Comparison of ENCODE assay signal across 8 cellular contexts in the genomic region with DNA sequence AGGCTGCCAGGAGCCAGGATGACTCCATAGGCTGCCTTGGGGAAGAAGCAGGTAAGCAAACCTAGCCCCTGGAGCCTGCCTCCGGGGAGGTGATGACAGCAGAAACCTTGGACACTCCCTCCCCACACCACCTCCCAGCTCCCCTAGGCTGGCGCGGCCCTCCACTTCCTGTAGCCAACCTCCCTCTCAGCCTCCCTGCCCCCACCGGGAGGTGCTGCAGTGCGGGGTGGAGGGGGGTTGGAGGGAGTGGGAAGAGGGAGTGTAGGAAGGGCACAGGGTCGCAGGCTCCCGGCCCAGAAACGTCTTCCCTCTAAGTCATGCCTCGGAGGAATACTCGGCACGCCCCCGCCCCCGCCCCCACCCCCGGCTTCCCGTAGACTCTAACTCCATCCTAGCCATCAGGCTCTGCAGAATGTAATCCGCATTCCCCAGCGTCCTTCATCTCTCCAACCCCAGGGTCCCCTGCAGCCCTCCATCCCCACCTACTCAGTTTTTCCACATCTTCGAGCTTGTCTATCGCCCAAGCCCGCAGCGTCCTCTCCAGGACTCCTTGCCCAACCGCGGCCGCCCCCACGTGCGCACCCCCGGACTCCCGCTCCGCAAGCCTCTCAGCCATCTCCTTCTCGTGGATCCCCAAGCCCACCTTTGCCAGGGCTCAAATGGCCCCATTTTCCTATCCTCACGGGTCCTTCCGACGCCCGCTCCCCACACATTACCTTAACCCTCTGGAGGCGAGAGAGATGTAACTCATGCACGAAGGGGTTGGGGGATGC. TPM values are rescaled to one million over a fixed set of nuclear protein-coding genes. Genes with fewer than 3 reads are reported as not detected.
DNase-seq lines count a peak whose midpoint lies in the region; ATAC-seq and TF ChIP-seq lines count a peak whose summit lies in the region.

No MANE protein-coding gene starts in this region.

- peaks cover 16% of the 10 kb centered on the region for H4K20me1 ChIP-seq in BLaER1
- peaks cover 20% of the 10 kb centered on the region for H4K20me1 ChIP-seq in GM23338 (replicated peaks; ENCODE audit: insufficient read depth)

- H3F3A ChIP-seq in GM23338 (replicated peaks; ENCODE audit: low read depth), result peaks cover 11% of the 10 kb centered on the region; the same call in 1 of the 2 replicates

- H2AFZ ChIP-seq in GM23338, result no peak overlapping the region; the same call in 1 of the 2 replicates

- H3K4me1 ChIP-seq in BLaER1, result peaks cover 43% of the 10 kb centered on the region
- peaks cover 17% of the 10 kb centered on the region for H3K4me1 ChIP-seq in GM23338 (ENCODE audit: insufficient read depth)
- peaks cover 0 to 9% of the 10 kb centered on the region in 2 donors for H3K4me1 ChIP-seq in lung (ENCODE audit: control insufficient read depth in 2 of 2, insufficient read depth in 2 of 2, low read length in 2 of 2)

- H3K9me2 ChIP-seq in GM23338 (ENCODE audit: insufficient read depth), result no peaks in the 10 kb centered on the region

- peak overlapping the region; percentile 83 for H3K4me3 ChIP-seq in BLaER1
- H3K4me3 ChIP-seq in GM23338, result peak overlapping the region; percentile 93
- peak overlapping the region; percentile 79 for H3K4me3 ChIP-seq in lung

- DNase-seq in GM23338 (ENCODE audit: low spot score) (peak; percentile 93), NCI-H460 (ENCODE audit: extremely low read depth, low read depth) (peak; percentile 16), lung (ENCODE audit: low spot score) (peak; percentile 63), NCI-H446 treated with DMSO at 0.1 percent for 48 hours (lab: John Stamatoyannopoulos, UW) (no peak)
- peak; percentile 66 to 69 for DNase-seq in activated CD4-positive, alpha-beta T cell treated with anti-CD3 and anti-CD28 coated beads, Interleukin-2, amount 50 U/mL, for 48 hours
- DNase-seq in effector CD8-positive, alpha-beta T cell (lab: John Stamatoyannopoulos, UW), result peak; percentile 20
- DNase-seq in stimulated activated CD4-positive, alpha-beta T cell treated with anti-CD3 and anti-CD28 coated beads, TNF-alpha, amount 100 ng/mL, for 4 hours (ENCODE audit: low read depth in 3 of 3), result peak in 2 of 3 experiments; percentile 16 to 21

- WGBS in lung, 2 donors, result 1% methylated on average over 36 of the region's 36 CpGs

- H3K27me3 Mint-ChIP-seq in GM23338 (ENCODE audit: insufficient read depth, low read depth, poor library complexity), result peaks cover 25% of the 10 kb centered on the region

- peak overlapping the region; percentile 95 for H3K4me2 ChIP-seq in BLaER1
- peak overlapping the region; percentile 98 for H3K4me2 ChIP-seq in GM23338

- H3K36me3 Mint-ChIP-seq in GM23338 (ENCODE audit: low read depth), result peaks cover 31% of the 10 kb centered on the region

- peak overlapping the region; percentile 96 for H3K9ac ChIP-seq in BLaER1

- peak overlapping the region; percentile 97 for H3K4me3 Mint-ChIP-seq in GM23338

- no peaks in the 10 kb centered on the region for H3K27me3 ChIP-seq in BLaER1
- H3K27me3 ChIP-seq in GM23338 (ENCODE audit: insufficient read depth), result no peaks in the 10 kb centered on the region
- no peaks in the 10 kb centered on the region for H3K27me3 ChIP-seq in lung (ENCODE audit: control insufficient read depth, insufficient read depth)

- peaks cover 1% of the 10 kb centered on the region; the same call in 2 of the 3 replicates for H3K9me3 Mint-ChIP-seq in GM23338

- H3K36me3 ChIP-seq in BLaER1, result peaks cover 26% of the 10 kb centered on the region
- peaks cover 9% of the 10 kb centered on the region for H3K36me3 ChIP-seq in GM23338 (ENCODE audit: insufficient read depth)
- H3K36me3 ChIP-seq in lung (ENCODE audit: control insufficient read depth in 2 of 2, insufficient read depth in 2 of 2, low read length in 2 of 2), result peaks cover 0 to 2% of the 10 kb centered on the region in 2 donors

- peaks cover 23% of the 10 kb centered on the region for H3K79me2 ChIP-seq in GM23338 (replicated peaks; ENCODE audit: insufficient read depth)

- H3K27ac ChIP-seq in BLaER1 (peak overlapping the region; percentile 63), GM23338 (ENCODE audit: low read depth) (peak overlapping the region; percentile 80; the same call in 1 of the 2 replicates), lung (ENCODE audit: low read depth in 1 of 2, low read length in 1 of 2) (peak overlapping the region; percentile 32 to 66)

- ATAC-seq in GM23338, result peak; percentile 75
- ATAC-seq in lung (ENCODE audit: insufficient read depth, low FRiP score), result peak; percentile 30

- H3K27ac Mint-ChIP-seq in GM23338, result peak overlapping the region; percentile 89

- TF ChIP-seq CTCF in GM23338 (conservative IDR thresholded peaks at IDR 0.05; ENCODE audit: low read depth in 2 of 2) (no peak), lung (IDR thresholded peaks at IDR 0.05; ENCODE audit: control extremely low read depth, extremely low read depth) (no peak)

- peaks cover 17% of the 10 kb centered on the region for H3K4me1 Mint-ChIP-seq in GM23338

- H3K9me3 ChIP-seq in BLaER1 (no peaks in the 10 kb centered on the region), lung (ENCODE audit: control insufficient read depth in 2 of 2, insufficient read depth in 1 of 2, low read length in 1 of 2) (no peaks in the 10 kb centered on the region)

TF ChIP-seq in GM23338, 12 proteins besides CTCF, POLR2A, EP300 and RAD21:
- TF ChIP-seq ZNF331 (CRISPR knock-in tag; IDR thresholded peaks at IDR 0.05; ENCODE audit: low read depth), result no peak
- TF ChIP-seq NANOG (IDR thresholded peaks at IDR 0.05; ENCODE audit: borderline replicate concordance), result no peak
- peak; percentile 29; the same call in 1 of the 2 replicates for TF ChIP-seq POLR2AphosphoS5 (IDR thresholded peaks at IDR 0.05; ENCODE audit: low read depth)
- no peak for TF ChIP-seq STAT1 (IDR thresholded peaks at IDR 0.05; ENCODE audit: unreplicated experiment)
- TF ChIP-seq JUNB (IDR thresholded peaks at IDR 0.05; ENCODE audit: unreplicated experiment), result no peak
- no peak for TF ChIP-seq EZH2 (IDR thresholded peaks at IDR 0.05; ENCODE audit: low read depth, unreplicated experiment)
TF ChIP-seq in GM23338: peak in this region for 1.

RNA-seq across cellular contexts. Expression of a gene that starts 0.5 kb away (rescaled TPM):
- total RNA-seq in GM23338 (2014; rRNA removed; shearing (Covaris generic)), result 16.9 and 36.8 TPM in 2 replicates
- 49.1 and 50.1 TPM in 2 replicates for polyA plus RNA-seq in GM23338 (2016; fragmentation: Nextera tagmentation; extraction: Ambion mirVana)
- 12.6 and 14.1 TPM in 2 replicates for total RNA-seq in NCI-H460 (2014; rRNA removed; shearing (Covaris generic))
- polyA plus RNA-seq in NCI-H460 (2014; cell fraction: nucleus; rRNA removed), result 88.7 and 99.9 TPM in 2 replicates
- 10 to 100 TPM; 12.7 to 30.3 TPM for total RNA-seq in lung
- 10 to 100 TPM; 14.3 to 26.1 TPM for polyA plus RNA-seq in lung

RNA-seq across cellular contexts. Expression of a gene that starts 23.3 kb away (rescaled TPM):
- total RNA-seq in GM23338 (2014; rRNA removed; shearing (Covaris generic)), result 1.0 and 1.2 TPM in 2 replicates
- polyA plus RNA-seq in GM23338 (2016; fragmentation: Nextera tagmentation; extraction: Ambion mirVana), result 0.16 and 0.40 TPM in 2 replicates
- total RNA-seq in NCI-H460 (2014; rRNA removed; shearing (Covaris generic)), result not detected in 2 replicates
- polyA plus RNA-seq in NCI-H460 (2014; cell fraction: nucleus; rRNA removed), result not detected in 2 replicates
- not detected for total RNA-seq in lung
- under 1 TPM in 1 of 2 donors, not detected in 1; 0.02 TPM for polyA plus RNA-seq in lung

RNA-seq across cellular contexts. Expression of a gene that starts 23.5 kb away (rescaled TPM):
- 417 and 566 TPM in 2 replicates for total RNA-seq in GM23338 (2014; rRNA removed; shearing (Covaris generic))
- polyA plus RNA-seq in GM23338 (2016; fragmentation: Nextera tagmentation; extraction: Ambion mirVana), result 718 and 746 TPM in 2 replicates
- 312 and 376 TPM in 2 replicates for total RNA-seq in NCI-H460 (2014; rRNA removed; shearing (Covaris generic))
- 111 and 144 TPM in 2 replicates for polyA plus RNA-seq in NCI-H460 (2014; cell fraction: nucleus; rRNA removed)
- total RNA-seq in lung, result 100 to 1,000 TPM; 103 to 136 TPM
- polyA plus RNA-seq in lung, result 100 to 1,000 TPM; 329 to 509 TPM

RNA-seq across cellular contexts. Expression of a gene that starts 28.9 kb away (rescaled TPM):
- total RNA-seq in GM23338 (2014; rRNA removed; shearing (Covaris generic)), result 14.1 and 16.1 TPM in 2 replicates
- polyA plus RNA-seq in GM23338 (2016; fragmentation: Nextera tagmentation; extraction: Ambion mirVana) (2.4 and 2.5 TPM in 2 replicates), lung (10 to 100 TPM in 1 of 2 donors, 1 to 10 TPM in 1; 7.6 to 22.9 TPM)
- total RNA-seq in NCI-H460 (2014; rRNA removed; shearing (Covaris generic)), result 5.1 and 6.5 TPM in 2 replicates
- polyA plus RNA-seq in NCI-H460 (2014; cell fraction: nucleus; rRNA removed), result 2.0 and 7.1 TPM in 2 replicates
- total RNA-seq in lung, result 10 to 100 TPM; 32.5 to 58.4 TPM
